36 cellular contexts compared by ENCODE assay signal in the genomic region with DNA sequence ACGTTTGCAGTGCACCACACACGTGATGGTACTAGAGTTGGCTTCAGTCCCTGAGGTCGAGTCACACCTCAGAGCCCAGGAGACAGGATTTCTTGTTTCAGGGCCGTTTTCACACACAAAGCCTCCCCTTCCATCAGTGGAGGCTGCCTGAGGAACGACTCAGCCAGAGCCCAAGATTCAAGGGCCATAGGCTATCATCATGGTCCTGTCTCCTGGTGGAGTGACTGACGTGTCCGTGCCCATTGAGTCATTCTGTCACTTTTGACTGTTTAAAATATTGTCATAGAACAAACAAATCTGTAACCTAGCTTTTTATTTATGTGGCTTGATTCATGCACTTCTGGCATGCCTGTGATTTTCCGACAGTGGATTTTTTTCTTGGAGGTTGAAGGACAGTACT. TPM values are rescaled to one million over a fixed set of nuclear protein-coding genes. Genes with fewer than 3 reads are reported as not detected.
A peak's percentile ranks its signal among the peaks of the same experiment; 100 is the strongest.
DNase-seq lines count a peak whose midpoint lies in the region; ATAC-seq, FAIRE-seq and TF ChIP-seq lines count a peak whose summit lies in the region.
"Had no signal": no experiment of that assay in that cellular context is flagged by ENCODE, and none has a peak within 500 bp of the region (broad histone marks: within the 10 kb centered on the region; RNA-seq: fewer than 3 reads in every experiment).

No MANE protein-coding gene starts in this region.

- H3K9me3 ChIP-seq in HepG2 (ENCODE audit: low read length) (no peaks in the 10 kb centered on the region), right lobe of liver (no peaks in the 10 kb centered on the region), PC-9 (ENCODE audit: insufficient read depth, low read depth) (no peaks in the 10 kb centered on the region)
- H3K9me3 ChIP-seq: Caco-2, lower lobe of right lung, mucosa of descending colon, Peyer's patch, sigmoid colon, SJCRH30, transverse colon had no signal

- H2AFZ ChIP-seq in HepG2 (ENCODE audit: low read length): no peak overlapping the region
- no peak overlapping the region for H2AFZ ChIP-seq in PC-9

- no peak overlapping the region for H3K9ac ChIP-seq in HepG2 (ENCODE audit: insufficient read depth, low read depth, low read length)
- H3K9ac ChIP-seq: KMS-11 had no signal

- BruUV-seq in HepG2 (replicated peaks; lab: Mats Ljungman, UMichigan) (no TSS peak), PC-9 (replicated peaks; lab: Mats Ljungman, UMichigan) (no TSS peak)

- H3K4me3 ChIP-seq in HepG2 (replicated peaks in 1 of 3; ENCODE audit: insufficient read depth in 1 of 3, low read depth in 2 of 3, low read length in 3 of 3) (no peak overlapping the region), right lobe of liver (no peak overlapping the region), PC-9 (no peak overlapping the region), fibroblast of the aortic adventitia (ENCODE audit: low read depth, low read length) (no peak overlapping the region)
- H3K4me3 ChIP-seq: lower lobe of right lung, mucosa of descending colon, Peyer's patch, sigmoid colon, SJCRH30, transverse colon had no signal

- H4K20me1 ChIP-seq in HepG2 (ENCODE audit: insufficient read depth, low read length): no peaks in the 10 kb centered on the region
- H4K20me1 ChIP-seq in PC-9 (ENCODE audit: insufficient read depth): no peaks in the 10 kb centered on the region

- TF ChIP-seq POLR2A in HepG2 (IDR thresholded peaks at IDR 0.05; ENCODE audit: insufficient read depth in 1 of 2, low read depth in 2 of 2, low read length in 2 of 2) (no peak), right lobe of liver (IDR thresholded peaks at IDR 0.05) (no peak)

- H3K36me3 ChIP-seq in HepG2 (replicated peaks in 1 of 2; ENCODE audit: control insufficient read depth in 1 of 2, insufficient read depth in 2 of 2, low read length in 2 of 2) (no peaks in the 10 kb centered on the region), right lobe of liver (no peaks in the 10 kb centered on the region), PC-9 (ENCODE audit: low read depth) (no peaks in the 10 kb centered on the region)
- H3K36me3 ChIP-seq: lower lobe of right lung, Peyer's patch, sigmoid colon, SJCRH30, transverse colon had no signal

- in situ Hi-C loops in HepG2 (cut with HindIII; ENCODE audit: extremely low pct_ligation_motif_present, low pct_unique_long_range_greater_than_20kb): no loop called here

- ATAC-seq in HepG2 (no peak), right lobe of liver (no peak), GM18870 (IDR thresholded peaks at IDR 0.05; ENCODE audit: unreplicated experiment) (no peak)
- ATAC-seq: activated CD8-positive, alpha-beta T cell treated with anti-CD3 and anti-CD28 coated beads, Interleukin-2, amount 10 ng/mL, durations not matched to agents 7 days and 5 days; activated naive CD8-positive, alpha-beta T cell treated with anti-CD3 and anti-CD28 coated beads, Interleukin-2, amount 50 U/mL, for 24 hours; lower lobe of right lung; mucosa of descending colon had no signal

- H3K4me1 ChIP-seq in HepG2 (ENCODE audit: insufficient read depth, low read length) (peaks cover 52% of the 10 kb centered on the region), right lobe of liver (peaks cover 0 to 14% (median under 1%) of the 10 kb centered on the region in 4 donors), PC-9 (replicated peaks; ENCODE audit: insufficient read depth) (peaks cover 38% of the 10 kb centered on the region)
- H3K4me1 ChIP-seq: lower lobe of right lung, Peyer's patch had no signal

- TF ChIP-seq EP300 in HepG2 (IDR thresholded peaks at IDR 0.05; ENCODE audit: low read depth in 2 of 2, low read length in 2 of 2): no peak
- no peak for TF ChIP-seq EP300 in HepG2 (CRISPR knock-in tag; IDR thresholded peaks at IDR 0.05; ENCODE audit: borderline replicate concordance)

- intact Hi-C loops in HepG2 (cut with micrococcal nuclease; ENCODE audit: unreplicated experiment): no loop called here
- intact Hi-C loops in right lobe of liver (cut with DNase I): no loop called here
- intact Hi-C loops in PC-9 (cut with micrococcal nuclease; ENCODE audit: unreplicated experiment): loop anchor here (5.0 kb wide), 1 partner anchor 61 kb away; no protein-coding TSS in a partner anchor

- TF ChIP-seq CTCF in HepG2 (CRISPR knock-in tag; IDR thresholded peaks at IDR 0.05): no peak
- no peak for TF ChIP-seq CTCF in right lobe of liver (IDR thresholded peaks at IDR 0.05)
- TF ChIP-seq CTCF in PC-9 (conservative IDR thresholded peaks at IDR 0.05): no peak
- TF ChIP-seq CTCF in fibroblast of the aortic adventitia (IDR thresholded peaks at IDR 0.05; ENCODE audit: insufficient read depth, low read length): no peak

- no peaks in the 10 kb centered on the region for H3K9me2 ChIP-seq in PC-9 (ENCODE audit: insufficient read depth)

- H3K27me3 ChIP-seq in HepG2 (ENCODE audit: control insufficient read depth in 1 of 2, insufficient read depth in 2 of 2, low read length in 2 of 2) (peaks cover 4 to 36% of the 10 kb centered on the region in 2 experiments; a peak in 3 of 5 replicates), right lobe of liver (no peaks in the 10 kb centered on the region), PC-9 (ENCODE audit: insufficient read depth, low read depth) (no peaks in the 10 kb centered on the region)
- H3K27me3 ChIP-seq: Peyer's patch, sigmoid colon, transverse colon had no signal

- peaks cover 16% of the 10 kb centered on the region; the same call in 1 of the 2 replicates for H3F3A ChIP-seq in PC-9 (ENCODE audit: insufficient read depth, low read depth)

- DNase-seq in HepG2 (ENCODE audit: low spot score): peak; percentile 47
- no peak for DNase-seq in right lobe of liver
- peak; percentile 16 to 66 for DNase-seq in PC-9
- peak; percentile 21 for DNase-seq in fibroblast of the aortic adventitia (ENCODE audit: low read depth)
- no peak for DNase-seq in A172 (ENCODE audit: low spot score)
- no peak for DNase-seq in NCI-H1694 (lab: John Stamatoyannopoulos, UW)
- no peak for DNase-seq in activated gamma-delta T cell treated with Interleukin-2 at 50 U/mL for 16 hours
- DNase-seq: activated CD4-positive, alpha-beta T cell treated with anti-CD3 and anti-CD28 coated beads for 1 hour; activated CD8-positive, alpha-beta T cell treated with anti-CD3 and anti-CD28 coated beads, Interleukin-2, amount 10 ng/mL, durations not matched to agents 7 days and 5 days; activated effector memory CD4-positive, alpha-beta T cell treated with anti-CD3 and anti-CD28 coated beads, Interleukin-2, amount 50 U/mL, for 16 hours; activated naive CD8-positive, alpha-beta T cell treated with anti-CD3 and anti-CD28 coated beads, Interleukin-2, amount 50 U/mL, for 24 hours; activated T-cell treated with anti-CD3 and anti-CD28 coated beads for 4 hours; Caco-2; effector CD4-positive, alpha-beta T cell; hypothalamus; lower lobe of right lung; mucosa of descending colon; MV-4-11; NCI-H146; NCI-H2171; NCI-H524; Peyer's patch; sigmoid colon; SJCRH30; stimulated activated CD8-positive, alpha-beta memory T cell treated with anti-CD3 and anti-CD28 coated beads, Interleukin-4, amount 100 ng/mL, for 48 hours; transverse colon had no signal

- CTCF ChIA-PET in HepG2 (lab: Yijun Ruan, JAX; ENCODE audit: low intra/inter-chr PET ratio, low total read pairs): no interaction called here
- CTCF ChIA-PET in PC-9 (lab: Charles Lee): no interaction called here

- POLR2A ChIA-PET in HepG2 (lab: Yijun Ruan, JAX) (no interaction called here), PC-9 (lab: Charles Lee; ENCODE audit: unreplicated experiment) (no interaction called here)

- H3K27ac ChIP-seq in HepG2 (ENCODE audit: extremely low read length, insufficient read depth, low read length): no peak overlapping the region
- no peak overlapping the region for H3K27ac ChIP-seq in right lobe of liver
- no peak overlapping the region for H3K27ac ChIP-seq in PC-9
- H3K27ac ChIP-seq: epithelial cell of prostate, KMS-11, lower lobe of right lung, Peyer's patch, sigmoid colon, SJCRH30, transverse colon had no signal

- WGBS in HepG2 (ENCODE audit: low lambda C conversion rate): 1% methylated on average over 4 of the region's 8 CpGs
- 39% methylated on average over 3 of the region's 8 CpGs for WGBS in right lobe of liver (ENCODE audit: insufficient coverage, low coverage, low lambda C conversion rate, missing lambda C conversion rate)

- no peaks in the 10 kb centered on the region for H3K79me2 ChIP-seq in HepG2 (ENCODE audit: insufficient read depth, low read length)
- no peaks in the 10 kb centered on the region for H3K79me2 ChIP-seq in PC-9 (ENCODE audit: low read depth)

- no peak for FAIRE-seq in HepG2 (lab: Jason Lieb, UNC)
- FAIRE-seq: A204.1, frontal cortex, GM19239, islet of Langerhans had no signal

- no peak for TF ChIP-seq RAD21 in HepG2 (CRISPR knock-in tag; IDR thresholded peaks at IDR 0.05)

- H3K4me2 ChIP-seq in HepG2 (ENCODE audit: low read depth, low read length) (no peak overlapping the region), PC-9 (peak overlapping the region; percentile 4; the same call in 1 of the 2 replicates)
- H3K4me2 ChIP-seq: KMS-11 had no signal

RNA-seq across cellular contexts. Expression of gene CAMK2A, which starts 28.3 kb away (rescaled TPM):
- total RNA-seq in HepG2 (2016; rRNA removed; fragmentation: Illumina TruSeq; extraction: Trizol) (0.11 TPM in 1 of 2 replicates, not detected in the other), right lobe of liver (under 1 TPM in 3 of 6 experiments, not detected in 3; 0.10 to 0.26 (median 0.23) TPM), PC-9 (2021) (0.13 and 0.65 TPM in 2 replicates), fibroblast of the aortic adventitia (ENCODE audit: low replicate concordance) (0.09 TPM in 1 of 2 replicates, not detected in the other)
- not detected in 2 replicates for total RNA-seq in HepG2 (2016; cell fraction: cytosol; rRNA removed; fragmentation: Illumina TruSeq; extraction: Trizol; ENCODE audit: low read depth)
- 0.03 and 0.09 TPM in 2 replicates for total RNA-seq in HepG2 (2016; cell fraction: insoluble cytoplasmic fraction; rRNA removed; fragmentation: Illumina TruSeq; extraction: Trizol)
- total RNA-seq in HepG2 (2016; cell fraction: membrane; rRNA removed; fragmentation: Illumina TruSeq; extraction: Trizol): not detected in 2 replicates
- total RNA-seq in HepG2 (2016; cell fraction: nucleus; rRNA removed; fragmentation: Illumina TruSeq; extraction: Trizol): 0.25 and 0.40 TPM in 2 replicates
- 0.16 TPM in 1 of 2 replicates, not detected in the other for polyA plus RNA-seq in HepG2 (2011; rRNA removed)
- 0.03 and 0.04 TPM in 2 replicates for polyA plus RNA-seq in HepG2 (2011; cell fraction: cytosol; rRNA removed)
- polyA plus RNA-seq in HepG2 (2011; cell fraction: nucleus; rRNA removed): 0.09 and 0.39 TPM in 2 replicates
- polyA plus RNA-seq in HepG2 (2012): 0.03 and 0.08 TPM in 2 replicates
- 0.06 TPM in 1 of 2 replicates, not detected in the other for polyA plus RNA-seq in HepG2 (2016; cell fraction: cytosol; fragmentation: Illumina TruSeq; extraction: Trizol; ENCODE audit: low read depth)
- polyA plus RNA-seq in HepG2 (2016; cell fraction: insoluble cytoplasmic fraction; fragmentation: Illumina TruSeq; extraction: Trizol; ENCODE audit: low read depth): 0.05 TPM in 1 of 2 replicates, not detected in the other
- polyA plus RNA-seq in HepG2 (2016; cell fraction: membrane; fragmentation: Illumina TruSeq; extraction: Trizol; ENCODE audit: low read depth): not detected in 2 replicates
- 0.34 and 0.43 TPM in 2 replicates for polyA plus RNA-seq in HepG2 (2016; cell fraction: nucleus; fragmentation: Illumina TruSeq; extraction: Trizol; ENCODE audit: insufficient read depth, low read depth)
- 0.14 TPM in 1 of 2 replicates, not detected in the other for polyA minus RNA-seq in HepG2 (2011; rRNA and poly(A)+ RNA removed; ENCODE audit: low replicate concordance)
- polyA minus RNA-seq in HepG2 (2011; cell fraction: cytosol; rRNA and poly(A)+ RNA removed): not detected in 2 replicates
- polyA minus RNA-seq in HepG2 (2011; cell fraction: nucleus; rRNA and poly(A)+ RNA removed): 0.12 TPM in 1 of 2 replicates, not detected in the other
- 1.2 and 1.3 TPM in 2 replicates for total RNA-seq in A172 (2014; rRNA removed; shearing (Covaris generic))
- total RNA-seq: activated CD8-positive, alpha-beta T cell treated with anti-CD3 and anti-CD28 coated beads, Interleukin-2, amount 10 ng/mL, durations not matched to agents 7 days and 5 days; Caco-2; HT-29; T-helper 1 cell treated with Interleukin-12 subunit alpha and Interleukin-12 subunit beta and Interleukin-4 antibody, amounts not matched to agents 30 ng/mL and 1 ng/mL, for 36 hours had no signal

RNA-seq across cellular contexts. Expression of gene ARSI, which starts 41.5 kb away (rescaled TPM):
- total RNA-seq in HepG2 (2016; rRNA removed; fragmentation: Illumina TruSeq; extraction: Trizol) (17.6 and 33.9 TPM in 2 replicates), right lobe of liver (under 1 TPM in 5 of 6 experiments, not detected in 1; 0.06 to 0.51 (median 0.20) TPM), PC-9 (2021) (2.6 and 3.2 TPM in 2 replicates), fibroblast of the aortic adventitia (ENCODE audit: low replicate concordance) (1.5 and 2.1 TPM in 2 replicates)
- 3.1 and 3.4 TPM in 2 replicates for total RNA-seq in HepG2 (2016; cell fraction: cytosol; rRNA removed; fragmentation: Illumina TruSeq; extraction: Trizol; ENCODE audit: low read depth)
- total RNA-seq in HepG2 (2016; cell fraction: insoluble cytoplasmic fraction; rRNA removed; fragmentation: Illumina TruSeq; extraction: Trizol): 21.4 and 37.4 TPM in 2 replicates
- 11.0 and 13.0 TPM in 2 replicates for total RNA-seq in HepG2 (2016; cell fraction: membrane; rRNA removed; fragmentation: Illumina TruSeq; extraction: Trizol)
- 25.8 and 28.7 TPM in 2 replicates for total RNA-seq in HepG2 (2016; cell fraction: nucleus; rRNA removed; fragmentation: Illumina TruSeq; extraction: Trizol)
- 4.2 and 6.4 TPM in 2 replicates for polyA plus RNA-seq in HepG2 (2011; rRNA removed)
- 6.1 and 8.6 TPM in 2 replicates for polyA plus RNA-seq in HepG2 (2011; cell fraction: cytosol; rRNA removed)
- polyA plus RNA-seq in HepG2 (2011; cell fraction: nucleus; rRNA removed): 5.3 and 5.7 TPM in 2 replicates
- 2.2 and 3.5 TPM in 2 replicates for polyA plus RNA-seq in HepG2 (2012)
- 2.1 and 2.4 TPM in 2 replicates for polyA plus RNA-seq in HepG2 (2016; cell fraction: cytosol; fragmentation: Illumina TruSeq; extraction: Trizol; ENCODE audit: low read depth)
- 14.2 and 17.0 TPM in 2 replicates for polyA plus RNA-seq in HepG2 (2016; cell fraction: insoluble cytoplasmic fraction; fragmentation: Illumina TruSeq; extraction: Trizol; ENCODE audit: low read depth)
- 5.0 and 7.0 TPM in 2 replicates for polyA plus RNA-seq in HepG2 (2016; cell fraction: membrane; fragmentation: Illumina TruSeq; extraction: Trizol; ENCODE audit: low read depth)
- polyA plus RNA-seq in HepG2 (2016; cell fraction: nucleus; fragmentation: Illumina TruSeq; extraction: Trizol; ENCODE audit: insufficient read depth, low read depth): 29.1 and 30.1 TPM in 2 replicates
- polyA minus RNA-seq in HepG2 (2011; rRNA and poly(A)+ RNA removed; ENCODE audit: low replicate concordance): 0.07 and 16.9 TPM in 2 replicates
- 5.9 and 6.4 TPM in 2 replicates for polyA minus RNA-seq in HepG2 (2011; cell fraction: cytosol; rRNA and poly(A)+ RNA removed)
- 4.8 and 6.6 TPM in 2 replicates for polyA minus RNA-seq in HepG2 (2011; cell fraction: nucleus; rRNA and poly(A)+ RNA removed)
- total RNA-seq in A172 (2014; rRNA removed; shearing (Covaris generic)): 1.9 and 5.0 TPM in 2 replicates
- total RNA-seq: activated CD8-positive, alpha-beta T cell treated with anti-CD3 and anti-CD28 coated beads, Interleukin-2, amount 10 ng/mL, durations not matched to agents 7 days and 5 days; HT-29; Peyer's patch; T-helper 1 cell treated with Interleukin-12 subunit alpha and Interleukin-12 subunit beta and Interleukin-4 antibody, amounts not matched to agents 30 ng/mL and 1 ng/mL, for 36 hours had no signal
- polyA plus RNA-seq: neural cell had no signal

Comparison
In these comparisons a context has a peak if more than half of its experiments do, and no peak if none do; other contexts are left out.
1. DNase-seq: peak in HepG2 (single experiment), PC-9 (2 of 2) and fibroblast of the aortic adventitia (single experiment); none in right lobe of liver (0 of 3), A172 (single experiment), NCI-H1694 (single experiment) and activated gamma-delta T cell treated with Interleukin-2 at 50 U/mL for 16 hours (single experiment).